8 cellular contexts compared by ENCODE assay signal in the genomic region with DNA sequence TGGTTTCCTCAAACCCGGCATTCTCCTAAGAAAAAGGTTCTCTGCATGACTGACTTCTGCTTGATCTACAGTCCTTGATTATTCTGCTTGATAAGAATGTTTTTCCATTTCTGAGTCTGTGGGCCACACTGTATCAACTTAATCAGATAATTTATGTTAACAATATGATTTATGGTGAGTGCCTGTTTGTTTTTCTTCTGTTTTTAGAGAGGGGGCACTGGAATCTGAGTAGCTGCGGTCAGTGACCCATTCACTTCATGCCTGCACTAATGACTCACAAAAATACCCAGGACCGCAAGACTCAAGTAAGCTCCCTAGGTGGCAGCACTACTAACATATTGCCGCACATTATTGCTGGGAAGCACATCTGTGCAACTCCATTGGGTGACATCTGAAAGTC.
DNase-seq lines count a peak whose midpoint lies in the region; ATAC-seq and TF ChIP-seq lines count a peak whose summit lies in the region.

No MANE protein-coding gene starts in this region.

- peak; percentile 8 for TF ChIP-seq CTCF in choroid plexus epithelial cell (conservative IDR thresholded peaks at IDR 0.05; ENCODE audit: low read depth, low read length)

- intact Hi-C loops in right cardiac atrium (cut with DNase I) (no loop called here), left ventricle myocardium superior (cut with micrococcal nuclease) (no loop called here)

- H3K27ac ChIP-seq in right cardiac atrium (ENCODE audit: low read length): no peak overlapping the region

- H3K9me3 ChIP-seq in right cardiac atrium (ENCODE audit: control insufficient read depth, low read length): no peaks in the 10 kb centered on the region

- no peaks in the 10 kb centered on the region for H3K4me1 ChIP-seq in right cardiac atrium (ENCODE audit: control insufficient read depth, insufficient read depth, low read length)

- no peak overlapping the region for H3K4me3 ChIP-seq in choroid plexus epithelial cell (ENCODE audit: low read depth, low read length)
- H3K4me3 ChIP-seq in right cardiac atrium (ENCODE audit: low read length): no peak overlapping the region

- DNase-seq in Daoy (ENCODE audit: low read depth) (peak; percentile 63), Kasumi-1 (lab: John Stamatoyannopoulos, UW) (peak; percentile 36 to 45), choroid plexus epithelial cell (ENCODE audit: low read depth) (peak; percentile 17), right cardiac atrium (no peak), NCI-H510A treated with DMSO at 0.1 percent for 48 hours (lab: John Stamatoyannopoulos, UW) (no peak), left ventricle myocardium superior (no peak), NCI-H187 treated with DMSO at 0.1 percent for 48 hours (lab: John Stamatoyannopoulos, UW) (no peak)

- WGBS in right cardiac atrium: 55% methylated on average over 4 of the region's 4 CpGs

- peak; percentile 86 for ATAC-seq in GM21717 (IDR thresholded peaks at IDR 0.05; ENCODE audit: unreplicated experiment)
- ATAC-seq in right cardiac atrium: no peak
- ATAC-seq in left ventricle myocardium superior: no peak

- no peaks in the 10 kb centered on the region for H3K27me3 ChIP-seq in right cardiac atrium (ENCODE audit: control insufficient read depth, insufficient read depth)

Comparison
In these comparisons a context has a peak if more than half of its experiments do, and no peak if none do; other contexts are left out.
1. DNase-seq: peak in Daoy (single experiment), Kasumi-1 (2 of 2) and choroid plexus epithelial cell (single experiment); none in right cardiac atrium (0 of 3), NCI-H510A treated with DMSO at 0.1 percent for 48 hours (single experiment), left ventricle myocardium superior (single experiment) and NCI-H187 treated with DMSO at 0.1 percent for 48 hours (single experiment).